In the genomic region with DNA sequence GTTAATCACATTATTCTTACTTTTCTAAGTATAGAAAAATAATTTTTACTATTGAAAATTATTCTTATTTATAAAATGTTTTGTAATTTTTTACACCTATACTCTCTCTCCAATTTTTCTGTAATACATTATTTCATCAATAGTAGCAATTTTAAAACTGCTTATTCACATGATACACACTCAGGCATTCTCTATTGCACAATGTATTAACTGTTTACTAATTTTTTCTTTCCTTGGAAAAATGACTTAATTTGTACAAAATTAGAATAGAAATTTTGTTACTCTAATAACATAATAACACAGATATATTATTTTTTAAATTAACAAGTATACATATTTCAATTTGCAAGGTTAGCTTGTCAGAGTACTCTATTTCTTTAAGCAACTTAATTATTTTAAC, we compare ENCODE assay signal across 37 cellular contexts.
"Had no signal": no experiment of that assay in that cellular context is flagged by ENCODE, and none has a peak within 500 bp of the region (broad histone marks: within the 10 kb centered on the region; RNA-seq: fewer than 3 reads in every experiment).

No MANE protein-coding gene starts in this region.

- H3K27ac Mint-ChIP-seq: activated B cell treated with CpG ODN at 0.5 μM for 24 hours; activated CD4-positive, alpha-beta memory T cell treated with anti-CD3 and anti-CD28 coated beads for 36 hours; activated CD4-positive, alpha-beta T cell treated with anti-CD3 and anti-CD28 coated beads, Interleukin-2, amount 10 ng/mL, durations not matched to agents 24 days and 14 days; activated CD8-positive, alpha-beta T cell treated with anti-CD3 and anti-CD28 coated beads for 36 hours; activated naive CD4-positive, alpha-beta T cell treated with anti-CD3 and anti-CD28 coated beads for 36 hours; activated naive CD4-positive, alpha-beta T cell treated with anti-CD3 and anti-CD28 coated beads, Interleukin-2, amount 50 U/mL, for 72 hours; activated naive CD8-positive, alpha-beta T cell treated with anti-CD3 and anti-CD28 coated beads for 36 hours; activated T-cell treated with anti-CD3 and anti-CD28 coated beads, Interleukin-2, amount 50 U/mL, for 72 hours; activated T-helper 1 cell treated with anti-CD3 and anti-CD28 coated beads, Interleukin-12 subunit alpha, Interleukin-12 subunit beta, Interleukin-2, Interleukin-4 antibody, amounts not matched to agents 30 ng/mL and 10 ng/mL and 1 ng/mL, durations not matched to agents 14 hours and 24 hours and 36 hours; activated T-helper 17 cell treated with anti-CD3 and anti-CD28 coated beads, Interleukin-2, amount 50 U/mL, for 72 hours; T-helper 1 cell treated with Interleukin-12 subunit alpha and Interleukin-12 subunit beta and Interleukin-4 antibody, amounts not matched to agents 30 μg/mL and 1 μg/mL, for 36 hours; T-helper 2 cell treated with Interferon-gamma antibody and Interleukin-4, amounts not matched to agents 5 μg/mL and 100 μg/mL, for 36 hours had no signal

- H3K36me3 Mint-ChIP-seq: activated CD4-positive, alpha-beta memory T cell treated with anti-CD3 and anti-CD28 coated beads for 36 hours; activated naive CD4-positive, alpha-beta T cell treated with anti-CD3 and anti-CD28 coated beads, Interleukin-2, amount 50 U/mL, for 72 hours; activated naive CD8-positive, alpha-beta T cell treated with anti-CD3 and anti-CD28 coated beads for 36 hours had no signal

- DNase-seq: activated B cell treated with CpG ODN at 0.5 μM for 24 hours; activated CD4-positive, alpha-beta memory T cell treated with anti-CD3 and anti-CD28 coated beads for 36 hours; activated CD4-positive, alpha-beta T cell treated with anti-CD3 and anti-CD28 coated beads for 4 hours; activated CD4-positive, alpha-beta T cell treated with anti-CD3 and anti-CD28 coated beads, Interleukin-2, amount 10 ng/mL, durations not matched to agents 24 days and 14 days; activated CD4-positive, alpha-beta T cell treated with anti-CD3 and anti-CD28 coated beads, Interleukin-2, amount 50 U/mL, for 1 hour; activated CD4-positive, alpha-beta T cell treated with anti-CD3 and anti-CD28 coated beads, Interleukin-2, amount 50 U/mL, for 4 hours; activated CD4-positive, CD25-positive, alpha-beta regulatory T cell treated with anti-CD3 and anti-CD28 coated beads, Interleukin-2, amount 50 U/mL, for 72 hours; activated CD8-positive, alpha-beta memory T cell treated with anti-CD3 and anti-CD28 coated beads, Interleukin-2, amount 50 U/mL, for 4 hours; activated CD8-positive, alpha-beta T cell treated with anti-CD3 and anti-CD28 coated beads for 36 hours; activated effector memory CD4-positive, alpha-beta T cell treated with anti-CD3 and anti-CD28 coated beads, Interleukin-2, amount 50 U/mL, for 16 hours; activated gamma-delta T cell treated with Interleukin-2 at 50 U/mL for 16 hours; activated naive CD4-positive, alpha-beta T cell; activated naive CD4-positive, alpha-beta T cell treated with anti-CD3 and anti-CD28 coated beads for 36 hours; activated naive CD4-positive, alpha-beta T cell treated with anti-CD3 and anti-CD28 coated beads, Interleukin-2, amount 50 U/mL, for 16 hours; activated naive CD8-positive, alpha-beta T cell treated with anti-CD3 and anti-CD28 coated beads for 36 hours; activated T-cell treated with anti-CD3 and anti-CD28 coated beads for 4 hours; activated T-cell treated with anti-CD3 and anti-CD28 coated beads, Interleukin-2, amount 50 U/mL, for 1 hour; activated T-cell treated with anti-CD3 and anti-CD28 coated beads, Interleukin-2, amount 50 U/mL, for 4 hours; activated T-cell treated with anti-CD3 and anti-CD28 coated beads, Interleukin-2, amount 50 U/mL, for 72 hours; adrenal gland; amniotic stem cell; aorta; body of pancreas; brain microvascular endothelial cell; central memory CD4-positive, alpha-beta T cell; T-helper 1 cell; T-helper 2 cell; T-helper 9 cell had no signal

- ATAC-seq: activated CD8-positive, alpha-beta T cell treated with anti-CD3 and anti-CD28 coated beads for 36 hours; activated naive CD4-positive, alpha-beta T cell treated with anti-CD3 and anti-CD28 coated beads, Interleukin-2, amount 50 U/mL, for 72 hours; activated T-cell treated with anti-CD3 and anti-CD28 coated beads, Interleukin-2, amount 50 U/mL, for 4 hours; activated T-cell treated with anti-CD3 and anti-CD28 coated beads, Interleukin-2, amount 50 U/mL, for 72 hours; activated T-helper 17 cell treated with anti-CD3 and anti-CD28 coated beads, Interleukin-2, amount 50 U/mL, for 72 hours; body of pancreas had no signal

- H3K36me3 ChIP-seq: adrenal gland, brain microvascular endothelial cell had no signal

- H3K9me3 Mint-ChIP-seq: activated B cell treated with CpG ODN at 0.5 μM for 24 hours; activated CD4-positive, alpha-beta memory T cell treated with anti-CD3 and anti-CD28 coated beads for 36 hours; activated CD4-positive, alpha-beta T cell treated with anti-CD3 and anti-CD28 coated beads, Interleukin-2, amount 10 ng/mL, durations not matched to agents 24 days and 14 days; activated CD8-positive, alpha-beta T cell treated with anti-CD3 and anti-CD28 coated beads for 36 hours; activated naive CD4-positive, alpha-beta T cell treated with anti-CD3 and anti-CD28 coated beads for 36 hours; activated naive CD4-positive, alpha-beta T cell treated with anti-CD3 and anti-CD28 coated beads, Interleukin-2, amount 50 U/mL, for 72 hours; activated naive CD8-positive, alpha-beta T cell treated with anti-CD3 and anti-CD28 coated beads for 36 hours; activated T-cell treated with anti-CD3 and anti-CD28 coated beads, Interleukin-2, amount 50 U/mL, for 4 hours; activated T-cell treated with anti-CD3 and anti-CD28 coated beads, Interleukin-2, amount 50 U/mL, for 72 hours; activated T-helper 1 cell treated with anti-CD3 and anti-CD28 coated beads, Interleukin-12 subunit alpha, Interleukin-12 subunit beta, Interleukin-2, Interleukin-4 antibody, amounts not matched to agents 30 ng/mL and 10 ng/mL and 1 ng/mL, durations not matched to agents 14 hours and 24 hours and 36 hours; activated T-helper 17 cell treated with anti-CD3 and anti-CD28 coated beads, Interleukin-2, amount 50 U/mL, for 72 hours; T-helper 1 cell treated with Interleukin-12 subunit alpha and Interleukin-12 subunit beta and Interleukin-4 antibody, amounts not matched to agents 30 μg/mL and 1 μg/mL, for 36 hours; T-helper 2 cell treated with Interferon-gamma antibody and Interleukin-4, amounts not matched to agents 5 μg/mL and 100 μg/mL, for 36 hours had no signal

- H3K27ac ChIP-seq: adrenal gland, body of pancreas, brain microvascular endothelial cell, breast epithelium, VCaP had no signal

- H3K27me3 ChIP-seq: adrenal gland, body of pancreas, brain microvascular endothelial cell, breast epithelium had no signal

- H3K9me3 ChIP-seq: adrenal gland, body of pancreas, breast epithelium had no signal

- FAIRE-seq: astrocyte, TTC549 had no signal

- H3K27me3 Mint-ChIP-seq: activated CD4-positive, alpha-beta memory T cell treated with anti-CD3 and anti-CD28 coated beads for 36 hours; activated naive CD8-positive, alpha-beta T cell treated with anti-CD3 and anti-CD28 coated beads for 36 hours had no signal

- H3K4me1 ChIP-seq: adrenal gland, body of pancreas, breast epithelium had no signal

- H3K4me3 Mint-ChIP-seq: activated B cell treated with CpG ODN at 0.5 μM for 24 hours; activated CD4-positive, alpha-beta memory T cell treated with anti-CD3 and anti-CD28 coated beads for 36 hours; activated CD4-positive, alpha-beta T cell treated with anti-CD3 and anti-CD28 coated beads, Interleukin-2, amount 10 ng/mL, durations not matched to agents 24 days and 14 days; activated CD8-positive, alpha-beta T cell treated with anti-CD3 and anti-CD28 coated beads for 36 hours; activated naive CD4-positive, alpha-beta T cell treated with anti-CD3 and anti-CD28 coated beads for 36 hours; activated naive CD8-positive, alpha-beta T cell treated with anti-CD3 and anti-CD28 coated beads for 36 hours; activated T-cell treated with anti-CD3 and anti-CD28 coated beads, Interleukin-2, amount 50 U/mL, for 4 hours; activated T-cell treated with anti-CD3 and anti-CD28 coated beads, Interleukin-2, amount 50 U/mL, for 72 hours; activated T-helper 1 cell treated with anti-CD3 and anti-CD28 coated beads, Interleukin-12 subunit alpha, Interleukin-12 subunit beta, Interleukin-2, Interleukin-4 antibody, amounts not matched to agents 30 ng/mL and 10 ng/mL and 1 ng/mL, durations not matched to agents 14 hours and 24 hours and 36 hours; activated T-helper 17 cell treated with anti-CD3 and anti-CD28 coated beads, Interleukin-2, amount 50 U/mL, for 72 hours; T-helper 1 cell treated with Interleukin-12 subunit alpha and Interleukin-12 subunit beta and Interleukin-4 antibody, amounts not matched to agents 30 μg/mL and 1 μg/mL, for 36 hours; T-helper 2 cell treated with Interferon-gamma antibody and Interleukin-4, amounts not matched to agents 5 μg/mL and 100 μg/mL, for 36 hours had no signal

- H3K4me1 Mint-ChIP-seq: activated B cell treated with CpG ODN at 0.5 μM for 24 hours; activated CD4-positive, alpha-beta T cell treated with anti-CD3 and anti-CD28 coated beads, Interleukin-2, amount 10 ng/mL, durations not matched to agents 24 days and 14 days; activated naive CD8-positive, alpha-beta T cell treated with anti-CD3 and anti-CD28 coated beads for 36 hours; activated T-helper 17 cell treated with anti-CD3 and anti-CD28 coated beads, Interleukin-2, amount 50 U/mL, for 72 hours had no signal

- H3K4me3 ChIP-seq: adrenal gland, body of pancreas, breast epithelium had no signal
